ENCODE assay signal across 14 cellular contexts in genomic region chr1:152037920-152038658, GRCh38. TPM values are rescaled to one million over a fixed set of nuclear protein-coding genes. Genes with fewer than 3 reads are reported as not detected.
DNase-seq lines count a peak whose midpoint lies in the region; ATAC-seq and TF ChIP-seq lines count a peak whose summit lies in the region.
"Had no signal": no experiment of that assay in that cellular context is flagged by ENCODE, and none has a peak within 500 bp of the region (broad histone marks: within the 10 kb centered on the region; RNA-seq: fewer than 3 reads in every experiment).

No MANE protein-coding gene starts in this region.

- H3K4me1 Mint-ChIP-seq in activated CD4-positive, alpha-beta T cell treated with anti-CD3 and anti-CD28 coated beads, Interleukin-2, amount 10 ng/mL, durations not matched to agents 7 days and 5 days = peaks cover 30% of the 10 kb centered on the region

- ATAC-seq in HG02678 (IDR thresholded peaks at IDR 0.05; ENCODE audit: unreplicated experiment) = no peak

- H3K27ac ChIP-seq in cingulate gyrus (ENCODE audit: low read depth, low read length) (peak overlapping the region; percentile 57), stomach (peak overlapping the region; percentile 93 to 99 (median 95))
- H3K27ac ChIP-seq: SK-N-MC had no signal

- TF ChIP-seq EP300 in stomach (IDR thresholded peaks at IDR 0.05) = no peak

- 75 to 86% (median 80%) methylated on average over 10 of the region's 10 CpGs for WGBS in stomach, 5 donors

- H3K9me3 Mint-ChIP-seq in activated CD4-positive, alpha-beta T cell treated with anti-CD3 and anti-CD28 coated beads, Interleukin-2, amount 10 ng/mL, durations not matched to agents 7 days and 5 days = no peaks in the 10 kb centered on the region

- H3K36me3 Mint-ChIP-seq in activated CD4-positive, alpha-beta T cell treated with anti-CD3 and anti-CD28 coated beads, Interleukin-2, amount 10 ng/mL, durations not matched to agents 7 days and 5 days (ENCODE audit: low read depth) = peaks cover 28% of the 10 kb centered on the region

- no peak for TF ChIP-seq POLR2A in stomach (IDR thresholded peaks at IDR 0.05)

- POLR2A ChIA-PET in activated CD4-positive, alpha-beta T cell treated with anti-CD3 and anti-CD28 coated beads, Interleukin-2, amount 10 ng/mL, durations not matched to agents 7 days and 5 days (lab: Charles Lee) = no interaction called here

- H3K9me3 ChIP-seq in stomach = no peaks in the 10 kb centered on the region

- no peak for TF ChIP-seq CTCF in stomach (IDR thresholded peaks at IDR 0.05)

- intact Hi-C loops in stomach (cut with DNase I; ENCODE audit: low total_unique reads) = no loop called here

- H3K27me3 ChIP-seq in stomach = no peaks in the 10 kb centered on the region

- H3K4me3 ChIP-seq in stomach = no peak overlapping the region
- H3K4me3 ChIP-seq: SK-N-MC had no signal

- peak overlapping the region; percentile 16 for H3K27ac Mint-ChIP-seq in activated CD4-positive, alpha-beta T cell treated with anti-CD3 and anti-CD28 coated beads, Interleukin-2, amount 10 ng/mL, durations not matched to agents 7 days and 5 days

- H3K27me3 Mint-ChIP-seq in activated CD4-positive, alpha-beta T cell treated with anti-CD3 and anti-CD28 coated beads, Interleukin-2, amount 10 ng/mL, durations not matched to agents 7 days and 5 days = no peaks in the 10 kb centered on the region

- H3K36me3 ChIP-seq in stomach = peaks cover 7 to 12% (median 8%) of the 10 kb centered on the region in 4 donors

- CTCF ChIA-PET in activated CD4-positive, alpha-beta T cell treated with anti-CD3 and anti-CD28 coated beads, Interleukin-2, amount 10 ng/mL, durations not matched to agents 7 days and 5 days (lab: Charles Lee) = interaction anchor here (5.3 kb wide), 1 partner anchor 9 kb away, joined by 68 read pairs; no protein-coding TSS in a partner anchor

- peaks cover 26 to 54% (median 39%) of the 10 kb centered on the region in 4 donors for H3K4me1 ChIP-seq in stomach

- H3K4me3 Mint-ChIP-seq in activated CD4-positive, alpha-beta T cell treated with anti-CD3 and anti-CD28 coated beads, Interleukin-2, amount 10 ng/mL, durations not matched to agents 7 days and 5 days = peak overlapping the region; percentile 98

- DNase-seq in activated CD4-positive, alpha-beta T cell treated with anti-CD3 and anti-CD28 coated beads, Interleukin-2, amount 10 ng/mL, durations not matched to agents 7 days and 5 days = no peak
- no peak for DNase-seq in activated CD4-positive, alpha-beta T cell treated with anti-CD3 and anti-CD28 coated beads for 48 hours
- peak; percentile 71 for DNase-seq in NCI-H187 treated with DMSO at 0.1 percent for 48 hours (lab: John Stamatoyannopoulos, UW)
- no peak for DNase-seq in stomach
- DNase-seq in NCI-H2171 treated with DMSO at 0.1 percent for 48 hours (lab: John Stamatoyannopoulos, UW) = no peak
- no peak for DNase-seq in NCI-H2081 (lab: John Stamatoyannopoulos, UW)
- DNase-seq: activated T-cell treated with anti-CD3 and anti-CD28 coated beads for 4 hours; stimulated activated CD4-positive, alpha-beta T cell treated with anti-CD3 and anti-CD28 coated beads, Interleukin-2, amount 100 ng/mL, for 24 hours had no signal

RNA-seq across cellular contexts. Expression of gene S100A11, which starts 1.3 kb away (rescaled TPM):
- 100 to 1,000 TPM; 367 to 412 TPM for total RNA-seq in activated CD4-positive, alpha-beta T cell treated with anti-CD3 and anti-CD28 coated beads, Interleukin-2, amount 10 ng/mL, durations not matched to agents 7 days and 5 days
- total RNA-seq in stomach = 100 to 1,000 TPM in 1 of 5 donors, 10 to 100 TPM in 3, 1 to 10 TPM in 1; 9.8 to 450 (median 26.1) TPM
- 1,000 to 10,000 TPM; 1,189 to 3,881 (median 1,794) TPM for polyA plus RNA-seq in stomach

RNA-seq across cellular contexts. Expression of gene S100A10, which starts 44.4 kb away (rescaled TPM):
- total RNA-seq in activated CD4-positive, alpha-beta T cell treated with anti-CD3 and anti-CD28 coated beads, Interleukin-2, amount 10 ng/mL, durations not matched to agents 7 days and 5 days = 100 to 1,000 TPM; 561 to 662 TPM
- total RNA-seq in stomach = 100 to 1,000 TPM in 2 of 5 donors, 10 to 100 TPM in 2, 1 to 10 TPM in 1; 6.4 to 308 (median 53.9) TPM
- 100 to 1,000 TPM; 220 to 830 (median 399) TPM for polyA plus RNA-seq in stomach

RNA-seq across cellular contexts. Expression of gene TCHHL1, which starts 50.8 kb away (rescaled TPM):
- not detected for total RNA-seq in activated CD4-positive, alpha-beta T cell treated with anti-CD3 and anti-CD28 coated beads, Interleukin-2, amount 10 ng/mL, durations not matched to agents 7 days and 5 days
- total RNA-seq in stomach = under 1 TPM in 1 of 5 donors, not detected in 4; 0.18 TPM
- polyA plus RNA-seq in stomach = not detected
- total RNA-seq: cerebellum, myocyte, urinary bladder had no signal
- polyA plus RNA-seq: urinary bladder had no signal
